In genomic region chr16:3059041-3059722, GRCh38 we compare ENCODE assay signal across 8 cellular contexts. TPM values are rescaled to one million over a fixed set of nuclear protein-coding genes. Genes with fewer than 3 reads are reported as not detected.
DNase-seq lines count a peak whose midpoint lies in the region; ATAC-seq and TF ChIP-seq lines count a peak whose summit lies in the region.

No MANE protein-coding gene starts in this region.

- peak overlapping the region; percentile 88 for H3K27ac ChIP-seq in A673 (ENCODE audit: low read depth, low read length, poor library complexity, severe bottlenecking)
- peak overlapping the region; percentile 87 to 94 (median 93) for H3K27ac ChIP-seq in right lobe of liver

- peak overlapping the region; percentile 93 for H3K4me3 ChIP-seq in A673 (ENCODE audit: low read depth, low read length, poor library complexity, severe bottlenecking)
- H3K4me3 ChIP-seq in right lobe of liver = peak overlapping the region; percentile 93 to 96 (median 94)

- H3K27ac Mint-ChIP-seq in dendritic cell treated with granulocyte-macrophage colony-stimulating factor and Interleukin-4, amounts not matched to agents 40 ng/mL and 50 ng/mL, for 4 days = peak overlapping the region; percentile 95

- H3K9me3 ChIP-seq in A673 (ENCODE audit: low read depth, low read length, poor library complexity, severe bottlenecking) (no peaks in the 10 kb centered on the region), right lobe of liver (no peaks in the 10 kb centered on the region)

- peaks cover 2% of the 10 kb centered on the region for H3K27me3 Mint-ChIP-seq in dendritic cell treated with granulocyte-macrophage colony-stimulating factor and Interleukin-4, amounts not matched to agents 40 ng/mL and 50 ng/mL, for 4 days

- no peaks in the 10 kb centered on the region for H3K36me3 ChIP-seq in A673 (ENCODE audit: insufficient read depth, low read length, poor library complexity, severe bottlenecking)
- no peaks in the 10 kb centered on the region for H3K36me3 ChIP-seq in right lobe of liver

- peaks cover 29% of the 10 kb centered on the region for H3K36me3 Mint-ChIP-seq in dendritic cell treated with granulocyte-macrophage colony-stimulating factor and Interleukin-4, amounts not matched to agents 40 ng/mL and 50 ng/mL, for 4 days (ENCODE audit: low read depth)

- CTCF ChIA-PET in A673 (lab: Charles Lee) = interaction anchor here (0.6 to 1.0 kb wide), 5 partner anchors 27 to 70 kb away, joined by 3 to 10 read pairs (median 5); partner anchors contain the start of genes HCFC1R1 and THOC6

- BruUV-seq in A673 (replicated peaks; lab: Mats Ljungman, UMichigan) = no TSS peak

- no peaks in the 10 kb centered on the region for H3K9me3 Mint-ChIP-seq in dendritic cell treated with granulocyte-macrophage colony-stimulating factor and Interleukin-4, amounts not matched to agents 40 ng/mL and 50 ng/mL, for 4 days

- ATAC-seq in GM18498 (IDR thresholded peaks at IDR 0.05; ENCODE audit: unreplicated experiment) (peak; percentile 84), HG03039 (IDR thresholded peaks at IDR 0.05; ENCODE audit: unreplicated experiment) (peak; percentile 64), right lobe of liver (peak; percentile 87 to 98 (median 94))

- H3K4me1 ChIP-seq in A673 (ENCODE audit: insufficient read depth, low read length, poor library complexity, severe bottlenecking) = peaks cover 5% of the 10 kb centered on the region
- peaks cover 0 to 17% (median 3%) of the 10 kb centered on the region in 4 donors for H3K4me1 ChIP-seq in right lobe of liver

- TF ChIP-seq CTCF in A673 (conservative IDR thresholded peaks at IDR 0.05; ENCODE audit: low read depth, low read length) (peak; percentile 69), right lobe of liver (IDR thresholded peaks at IDR 0.05) (peak; percentile 85 to 99 (median 91))

- POLR2A ChIA-PET in A673 (lab: Charles Lee; ENCODE audit: low non-redundant PET) = no interaction called here

- H3K27me3 ChIP-seq in A673 (replicated peaks; ENCODE audit: insufficient read depth, low read depth, low read length, poor library complexity) (no peaks in the 10 kb centered on the region), right lobe of liver (no peaks in the 10 kb centered on the region)

- peak; percentile 59 for TF ChIP-seq POLR2A in right lobe of liver (IDR thresholded peaks at IDR 0.05)

- DNase-seq in A673 (ENCODE audit: low spot score) (peak; percentile 87), NCI-H226 (peak; percentile 71), right lobe of liver (peak; percentile 92 to 97 (median 94))
- DNase-seq in activated CD4-positive, alpha-beta T cell treated with anti-CD3 and anti-CD28 coated beads, Interleukin-2, amount 50 U/mL, for 1 hour = peak; percentile 81
- DNase-seq in stimulated activated CD4-positive, alpha-beta T cell treated with anti-CD3 and anti-CD28 coated beads, Interleukin-4, amount 100 ng/mL, for 24 hours = peak; percentile 86

- no CpG with 5 or more reads among the region's 67 CpGs for WGBS in right lobe of liver (ENCODE audit: insufficient coverage, low coverage, low lambda C conversion rate, missing lambda C conversion rate)

- peaks cover 63% of the 10 kb centered on the region for H3K4me1 Mint-ChIP-seq in dendritic cell treated with granulocyte-macrophage colony-stimulating factor and Interleukin-4, amounts not matched to agents 40 ng/mL and 50 ng/mL, for 4 days (ENCODE audit: low read depth)

- H3K4me3 Mint-ChIP-seq in dendritic cell treated with granulocyte-macrophage colony-stimulating factor and Interleukin-4, amounts not matched to agents 40 ng/mL and 50 ng/mL, for 4 days = peak overlapping the region; percentile 81

- intact Hi-C loops in A673 (cut with micrococcal nuclease; ENCODE audit: unreplicated experiment) = loop anchor here (10.0 kb wide), 1 partner anchor 96 kb away; no protein-coding TSS in a partner anchor
- intact Hi-C loops in dendritic cell treated with granulocyte-macrophage colony-stimulating factor and Interleukin-4, amounts not matched to agents 40 ng/mL and 50 ng/mL, for 4 days (cut with micrococcal nuclease) = loop anchor here (1.0 kb wide), 3 partner anchors 35 to 107 kb away; no protein-coding TSS in a partner anchor
- intact Hi-C loops in right lobe of liver (cut with DNase I) = no loop called here

RNA-seq across cellular contexts. Expression of gene IL32, which starts 6.3 kb away (rescaled TPM):
- total RNA-seq in A673 (2021) (4.5 and 7.7 TPM in 2 replicates), right lobe of liver (1,000 to 10,000 TPM in 2 of 6 experiments, 100 to 1,000 TPM in 4; 204 to 1,268 (median 669) TPM)

RNA-seq across cellular contexts. Expression of gene MMP25, which starts 12.8 kb away (rescaled TPM):
- 0.80 and 1.3 TPM in 2 replicates for total RNA-seq in A673 (2021)
- 1 to 10 TPM; 1.3 to 2.0 (median 1.6) TPM for total RNA-seq in right lobe of liver

RNA-seq across cellular contexts. Expression of gene BICDL2, which starts 22.4 kb away (rescaled TPM):
- total RNA-seq in A673 (2021) (not detected in 2 replicates), right lobe of liver (under 1 TPM in 5 of 6 experiments, not detected in 1; 0.11 to 0.58 (median 0.48) TPM)

RNA-seq across cellular contexts. Expression of gene THOC6, which starts 35.3 kb away (rescaled TPM):
- total RNA-seq in A673 (2021) = 52.5 and 59.3 TPM in 2 replicates
- 10 to 100 TPM in 2 of 6 experiments, 1 to 10 TPM in 4; 7.7 to 15.7 (median 9.7) TPM for total RNA-seq in right lobe of liver

RNA-seq across cellular contexts. Expression of gene HCFC1R1, which starts 35.4 kb away (rescaled TPM):
- total RNA-seq in A673 (2021) (46.6 and 51.4 TPM in 2 replicates), right lobe of liver (10 to 100 TPM in 5 of 6 experiments, 1 to 10 TPM in 1; 9.7 to 14.6 (median 12.1) TPM)

Comparison
In these comparisons a context has a peak if more than half of its experiments do, and no peak if none do; other contexts are left out.
1. Peak in every context shown above with its lines: DNase-seq, ATAC-seq, H3K4me3 ChIP-seq and H3K27ac ChIP-seq.
2. RNA of gene IL32, which starts 6.3 kb away (total RNA-seq): 204 to 1,268 TPM in right lobe of liver; 4.5 to 7.7 TPM in A673; every median in the first group is over 10 times any median in the second.
3. intact Hi-C loops: an anchor here in A673 (10.0 kb wide) and dendritic cell treated with granulocyte-macrophage colony-stimulating factor and Interleukin-4, amounts not matched to agents 40 ng/mL and 50 ng/mL, for 4 days (1.0 kb wide); none called in right lobe of liver.